ENCODE assay signal across 2 cellular contexts in the genomic region with DNA sequence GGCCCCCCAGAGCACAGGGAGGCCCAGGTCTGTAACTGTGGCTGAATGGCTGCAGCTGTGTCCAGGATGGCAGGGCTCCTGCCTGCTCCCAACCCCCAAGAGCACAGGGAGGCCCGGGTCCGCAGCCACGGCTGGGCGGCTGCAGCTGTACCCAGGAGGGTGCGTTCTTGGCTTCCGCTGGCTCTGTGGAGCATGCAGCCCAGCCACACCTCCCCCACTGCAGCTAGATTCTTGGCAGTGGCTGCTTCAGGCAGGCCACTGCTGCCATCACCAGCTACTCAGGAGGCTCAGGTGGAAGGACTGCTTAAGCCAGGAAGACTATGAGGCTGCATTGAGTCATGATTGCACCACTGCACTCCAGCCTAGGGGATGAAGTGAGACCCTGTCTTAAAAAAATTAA.
TF ChIP-seq lines count a peak whose summit lies in the region.

No MANE protein-coding gene starts in this region.

TF ChIP-seq in Ishikawa, 13 proteins besides CTCF, POLR2A, EP300 and RAD21:
- TF ChIP-seq EGR1 (IDR thresholded peaks at IDR 0.05) (no peak), YY1 (IDR thresholded peaks at IDR 0.05; ENCODE audit: low read depth) (no peak), TCF12 (IDR thresholded peaks at IDR 0.05; ENCODE audit: low read depth) (peak; percentile 77), TAF1 (IDR thresholded peaks at IDR 0.05; ENCODE audit: low read depth) (no peak), CREB1 (IDR thresholded peaks at IDR 0.05; ENCODE audit: low read depth) (no peak), CEBPB (IDR thresholded peaks at IDR 0.05) (peak; percentile 78), FOXM1 (IDR thresholded peaks at IDR 0.05; ENCODE audit: borderline replicate concordance, low read depth) (no peak), ZBTB7A (IDR thresholded peaks at IDR 0.05; ENCODE audit: low read depth) (no peak), NFIC (IDR thresholded peaks at IDR 0.05) (peak; percentile 49), TEAD4 (IDR thresholded peaks at IDR 0.05) (0 out of 2 replicates have a peak, but pooled peaks have one; percentile 50)
- TF ChIP-seq, protein P1, sequence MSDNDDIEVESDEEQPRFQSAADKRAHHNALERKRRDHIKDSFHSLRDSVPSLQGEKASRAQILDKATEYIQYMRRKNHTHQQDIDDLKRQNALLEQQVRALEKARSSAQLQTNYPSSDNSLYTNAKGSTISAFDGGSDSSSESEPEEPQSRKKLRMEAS (IDR thresholded peaks at IDR 0.05), result no peak
- TF ChIP-seq, protein P2, sequence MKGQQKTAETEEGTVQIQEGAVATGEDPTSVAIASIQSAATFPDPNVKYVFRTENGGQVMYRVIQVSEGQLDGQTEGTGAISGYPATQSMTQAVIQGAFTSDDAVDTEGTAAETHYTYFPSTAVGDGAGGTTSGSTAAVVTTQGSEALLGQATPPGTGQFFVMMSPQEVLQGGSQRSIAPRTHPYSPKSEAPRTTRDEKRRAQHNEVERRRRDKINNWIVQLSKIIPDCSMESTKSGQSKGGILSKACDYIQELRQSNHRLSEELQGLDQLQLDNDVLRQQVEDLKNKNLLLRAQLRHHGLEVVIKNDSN (IDR thresholded peaks at IDR 0.05), result 0 out of 2 replicates have a peak, but pooled peaks have one; percentile 9
- TF ChIP-seq, protein P3, sequence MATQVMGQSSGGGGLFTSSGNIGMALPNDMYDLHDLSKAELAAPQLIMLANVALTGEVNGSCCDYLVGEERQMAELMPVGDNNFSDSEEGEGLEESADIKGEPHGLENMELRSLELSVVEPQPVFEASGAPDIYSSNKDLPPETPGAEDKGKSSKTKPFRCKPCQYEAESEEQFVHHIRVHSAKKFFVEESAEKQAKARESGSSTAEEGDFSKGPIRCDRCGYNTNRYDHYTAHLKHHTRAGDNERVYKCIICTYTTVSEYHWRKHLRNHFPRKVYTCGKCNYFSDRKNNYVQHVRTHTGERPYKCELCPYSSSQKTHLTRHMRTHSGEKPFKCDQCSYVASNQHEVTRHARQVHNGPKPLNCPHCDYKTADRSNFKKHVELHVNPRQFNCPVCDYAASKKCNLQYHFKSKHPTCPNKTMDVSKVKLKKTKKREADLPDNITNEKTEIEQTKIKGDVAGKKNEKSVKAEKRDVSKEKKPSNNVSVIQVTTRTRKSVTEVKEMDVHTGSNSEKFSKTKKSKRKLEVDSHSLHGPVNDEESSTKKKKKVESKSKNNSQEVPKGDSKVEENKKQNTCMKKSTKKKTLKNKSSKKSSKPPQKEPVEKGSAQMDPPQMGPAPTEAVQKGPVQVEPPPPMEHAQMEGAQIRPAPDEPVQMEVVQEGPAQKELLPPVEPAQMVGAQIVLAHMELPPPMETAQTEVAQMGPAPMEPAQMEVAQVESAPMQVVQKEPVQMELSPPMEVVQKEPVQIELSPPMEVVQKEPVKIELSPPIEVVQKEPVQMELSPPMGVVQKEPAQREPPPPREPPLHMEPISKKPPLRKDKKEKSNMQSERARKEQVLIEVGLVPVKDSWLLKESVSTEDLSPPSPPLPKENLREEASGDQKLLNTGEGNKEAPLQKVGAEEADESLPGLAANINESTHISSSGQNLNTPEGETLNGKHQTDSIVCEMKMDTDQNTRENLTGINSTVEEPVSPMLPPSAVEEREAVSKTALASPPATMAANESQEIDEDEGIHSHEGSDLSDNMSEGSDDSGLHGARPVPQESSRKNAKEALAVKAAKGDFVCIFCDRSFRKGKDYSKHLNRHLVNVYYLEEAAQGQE (IDR thresholded peaks at IDR 0.05; ENCODE audit: low read depth), result no peak

TF ChIP-seq in H1, 55 proteins besides CTCF, POLR2A, EP300 and RAD21:
- TF ChIP-seq TAF7 (optimal IDR thresholded peaks at IDR 0.05; ENCODE audit: borderline replicate concordance, low read depth, low read length), result no peak
- TF ChIP-seq CHD2 (IDR thresholded peaks at IDR 0.05; ENCODE audit: low read length), result no peak
- TF ChIP-seq JUN (IDR thresholded peaks at IDR 0.05; ENCODE audit: low read depth, low read length), result no peak
- TF ChIP-seq, protein P1 (IDR thresholded peaks at IDR 0.05), result no peak
- no peak for TF ChIP-seq KDM1A (IDR thresholded peaks at IDR 0.05; ENCODE audit: borderline replicate concordance, low read length)
- TF ChIP-seq JUND (IDR thresholded peaks at IDR 0.05; ENCODE audit: low read length), result no peak
- TF ChIP-seq NANOG (IDR thresholded peaks at IDR 0.05; ENCODE audit: insufficient read depth, low read depth, low read length, poor library complexity, severe bottlenecking), result no peak
- TF ChIP-seq POU5F1 (IDR thresholded peaks at IDR 0.05; ENCODE audit: low read depth, low read length), result no peak
- TF ChIP-seq TEAD4 (IDR thresholded peaks at IDR 0.05; ENCODE audit: low read depth, low read length), result no peak
- no peak for TF ChIP-seq CTBP2 (IDR thresholded peaks at IDR 0.05; ENCODE audit: borderline replicate concordance, insufficient read depth, insufficient read length, low read length)
- TF ChIP-seq, protein P4, sequence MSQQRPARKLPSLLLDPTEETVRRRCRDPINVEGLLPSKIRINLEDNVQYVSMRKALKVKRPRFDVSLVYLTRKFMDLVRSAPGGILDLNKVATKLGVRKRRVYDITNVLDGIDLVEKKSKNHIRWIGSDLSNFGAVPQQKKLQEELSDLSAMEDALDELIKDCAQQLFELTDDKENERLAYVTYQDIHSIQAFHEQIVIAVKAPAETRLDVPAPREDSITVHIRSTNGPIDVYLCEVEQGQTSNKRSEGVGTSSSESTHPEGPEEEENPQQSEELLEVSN (IDR thresholded peaks at IDR 0.05), result no peak
- no peak for TF ChIP-seq ASH2L (IDR thresholded peaks at IDR 0.05; ENCODE audit: low read length)
- no peak for TF ChIP-seq TBP (IDR thresholded peaks at IDR 0.05; ENCODE audit: low read depth, low read length)
- TF ChIP-seq HDAC6 (IDR thresholded peaks at IDR 0.05; ENCODE audit: low read depth, low read length), result no peak
- TF ChIP-seq NRF1 (IDR thresholded peaks at IDR 0.05; ENCODE audit: low read depth, low read length), result no peak
- TF ChIP-seq BCL11A (IDR thresholded peaks at IDR 0.05; ENCODE audit: low read depth in 2 of 2, low read length in 2 of 2), result no peak
- no peak for TF ChIP-seq CHD1 (IDR thresholded peaks at IDR 0.05; ENCODE audit: low read depth, low read length)
- TF ChIP-seq PHF8 (conservative IDR thresholded peaks at IDR 0.05; ENCODE audit: low read depth, low read length), result no peak
